16 cellular contexts compared by ENCODE assay signal in genomic region chr11:130024356-130024755, GRCh38.
"Had no signal": no experiment of that assay in that cellular context is flagged by ENCODE, and none has a peak within 500 bp of the region (broad histone marks: within the 10 kb centered on the region; RNA-seq: fewer than 3 reads in every experiment).

No MANE protein-coding gene starts in this region.

- H3K36me3 Mint-ChIP-seq: naive thymus-derived CD4-positive, alpha-beta T cell had no signal

- DNase-seq: activated CD4-positive, alpha-beta T cell treated with anti-CD3 and anti-CD28 coated beads, Interleukin-2, amount 50 U/mL, for 1 hour; activated naive CD4-positive, alpha-beta T cell treated with anti-CD3 and anti-CD28 coated beads, Interleukin-2, amount 50 U/mL, for 16 hours; brain microvascular endothelial cell; erythroblast; foreskin keratinocyte; left colon; naive thymus-derived CD4-positive, alpha-beta T cell; posterior cingulate gyrus; small intestine; uterus had no signal

- H3K4me1 Mint-ChIP-seq: naive thymus-derived CD4-positive, alpha-beta T cell had no signal

- H3K9me3 ChIP-seq: neutrophil, thyroid gland, uterus had no signal

- H3K4me3 Mint-ChIP-seq: dendritic cell treated with granulocyte-macrophage colony-stimulating factor and Interleukin-4, amounts not matched to agents 40 ng/mL and 50 ng/mL, for 4 days; naive thymus-derived CD4-positive, alpha-beta T cell had no signal

- ATAC-seq: foreskin keratinocyte; left colon; naive thymus-derived CD4-positive, alpha-beta T cell had no signal

- H3K4me3 ChIP-seq: lung, thyroid gland, uterus had no signal

- H3K27me3 ChIP-seq: brain microvascular endothelial cell, foreskin keratinocyte, neutrophil, thyroid gland, uterus had no signal

- FAIRE-seq: small intestine, TTC549 had no signal

- H3K9me3 Mint-ChIP-seq: activated T-helper 2 cell treated with anti-CD3 and anti-CD28 coated beads, Interferon-gamma antibody, Interleukin-2, Interleukin-4, amounts not matched to agents 10 μg/mL and 5 μg/mL and 100 μg/mL, durations not matched to agents 14 hours and 24 hours and 36 hours; dendritic cell treated with granulocyte-macrophage colony-stimulating factor and Interleukin-4, amounts not matched to agents 40 ng/mL and 50 ng/mL, for 4 days; naive thymus-derived CD4-positive, alpha-beta T cell had no signal

- H3K36me3 ChIP-seq: brain microvascular endothelial cell, neutrophil, thyroid gland, uterus had no signal

- H3K27ac Mint-ChIP-seq: activated T-helper 2 cell treated with anti-CD3 and anti-CD28 coated beads, Interferon-gamma antibody, Interleukin-2, Interleukin-4, amounts not matched to agents 10 μg/mL and 5 μg/mL and 100 μg/mL, durations not matched to agents 14 hours and 24 hours and 36 hours; dendritic cell treated with granulocyte-macrophage colony-stimulating factor and Interleukin-4, amounts not matched to agents 40 ng/mL and 50 ng/mL, for 4 days; naive thymus-derived CD4-positive, alpha-beta T cell had no signal

- H3K27me3 Mint-ChIP-seq: dendritic cell treated with granulocyte-macrophage colony-stimulating factor and Interleukin-4, amounts not matched to agents 40 ng/mL and 50 ng/mL, for 4 days had no signal

- H3K27ac ChIP-seq: brain microvascular endothelial cell, foreskin keratinocyte, neutrophil, uterus had no signal

- H3K4me1 ChIP-seq: uterus had no signal
